ENCODE assay signal across 25 cellular contexts in the genomic region with DNA sequence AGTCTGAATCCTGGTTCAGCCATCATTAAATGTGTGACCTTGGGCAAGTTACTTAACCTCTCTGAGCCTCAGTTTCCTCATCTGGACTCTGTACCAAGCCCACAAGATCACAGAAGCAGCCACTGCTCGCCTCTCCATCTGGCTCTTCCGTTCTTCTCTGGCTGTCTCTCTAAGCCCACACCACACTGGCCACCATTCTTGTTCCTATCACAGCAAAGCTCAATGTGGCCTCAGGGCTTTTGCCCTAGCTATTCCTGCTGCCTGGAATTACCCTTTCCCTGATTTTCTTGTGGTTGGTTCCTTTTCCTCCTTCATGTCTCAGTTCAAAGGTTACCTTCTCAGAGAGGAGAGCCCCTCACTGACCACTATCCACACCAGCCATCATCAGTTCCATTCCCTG. TPM values are rescaled to one million over a fixed set of nuclear protein-coding genes. Genes with fewer than 3 reads are reported as not detected.
DNase-seq lines count a peak whose midpoint lies in the region; ATAC-seq, FAIRE-seq and TF ChIP-seq lines count a peak whose summit lies in the region.
"Had no signal": no experiment of that assay in that cellular context is flagged by ENCODE, and none has a peak within 500 bp of the region (broad histone marks: within the 10 kb centered on the region; RNA-seq: fewer than 3 reads in every experiment).

No MANE protein-coding gene starts in this region.

- H3K79me2 ChIP-seq in mesendoderm (ENCODE audit: control insufficient read depth, insufficient read depth, low read length), result no peaks in the 10 kb centered on the region

- H3K27ac ChIP-seq in A673 (ENCODE audit: low read depth, low read length, poor library complexity, severe bottlenecking) (peak overlapping the region; percentile 83), RWPE1 (peak overlapping the region; percentile 26), mesendoderm (ENCODE audit: low read depth, low read length) (no peak overlapping the region)

- H3K79me1 ChIP-seq in mesendoderm (ENCODE audit: low read length), result no peaks in the 10 kb centered on the region

- no peaks in the 10 kb centered on the region for H3K9me3 ChIP-seq in A673 (ENCODE audit: low read depth, low read length, poor library complexity, severe bottlenecking)
- H3K9me3 ChIP-seq in Caco-2, result no peaks in the 10 kb centered on the region
- H3K9me3 ChIP-seq in mucosa of descending colon, result no peaks in the 10 kb centered on the region
- H3K9me3 ChIP-seq: MG63 had no signal

- H3K4me1 ChIP-seq in A673 (ENCODE audit: insufficient read depth, low read length, poor library complexity, severe bottlenecking), result peaks cover 36% of the 10 kb centered on the region
- H3K4me1 ChIP-seq in Caco-2, result peaks cover 70% of the 10 kb centered on the region
- no peaks in the 10 kb centered on the region for H3K4me1 ChIP-seq in mesendoderm (ENCODE audit: control insufficient read depth, low read depth, low read length)
- H3K4me1 ChIP-seq in mucosa of descending colon (ENCODE audit: low read depth), result peaks cover 8% of the 10 kb centered on the region

- intact Hi-C loops in A673 (cut with micrococcal nuclease; ENCODE audit: unreplicated experiment) (loop anchor here (2.0 to 5.0 kb wide), 2 partner anchors 87 to 324 kb away; no protein-coding TSS in a partner anchor), Caco-2 (cut with micrococcal nuclease; ENCODE audit: unreplicated experiment) (no loop called here), mucosa of descending colon (cut with DNase I, micrococcal nuclease) (loop anchor here in 1 of 2 donors (10.0 kb wide), 1 partner anchor 69 kb away; no protein-coding TSS in a partner anchor)

- no peak overlapping the region for H4K8ac ChIP-seq in mesendoderm (ENCODE audit: low read depth, low read length)

- peaks cover 15% of the 10 kb centered on the region for H3K36me3 Mint-ChIP-seq in Caco-2 (ENCODE audit: insufficient read depth, unreplicated experiment)
- H3K36me3 Mint-ChIP-seq: CD4-positive, CD25-positive, alpha-beta regulatory T cell had no signal

- H3K4me3 Mint-ChIP-seq in Caco-2 (ENCODE audit: unreplicated experiment), result no peak overlapping the region
- H3K4me3 Mint-ChIP-seq: CD4-positive, CD25-positive, alpha-beta regulatory T cell had no signal

- FAIRE-seq in GM12892 (lab: Jason Lieb, UNC), result no peak
- FAIRE-seq: GM12878, H54 had no signal

- BruUV-seq in A673 (replicated peaks; lab: Mats Ljungman, UMichigan) (no TSS peak), Caco-2 (replicated peaks; lab: Mats Ljungman, UMichigan) (no TSS peak)

- no CpG with 5 or more reads among the region's 2 CpGs for whole genome bisulfite sequencing in mesendoderm (ENCODE audit: extremely low coverage, insufficient coverage, low lambda C conversion rate)

- no peak overlapping the region for H4K5ac ChIP-seq in mesendoderm (ENCODE audit: low read length)

- no peak for TF ChIP-seq CTCF in A673 (conservative IDR thresholded peaks at IDR 0.05; ENCODE audit: low read depth, low read length)
- TF ChIP-seq CTCF in Caco-2 (IDR thresholded peaks at IDR 0.05; ENCODE audit: insufficient read depth in 1 of 2, low read depth in 1 of 2, low read length in 1 of 2, severe bottlenecking in 1 of 2, unreplicated experiment in 1 of 2), result no peak
- no peak for TF ChIP-seq CTCF in RWPE1 (conservative IDR thresholded peaks at IDR 0.05; ENCODE audit: low read depth)
- no peak for TF ChIP-seq CTCF in mucosa of descending colon (IDR thresholded peaks at IDR 0.05)

- H3K4me2 ChIP-seq in mesendoderm (ENCODE audit: low read length), result no peak overlapping the region

- peaks cover 7% of the 10 kb centered on the region for H3K9me3 Mint-ChIP-seq in Caco-2 (ENCODE audit: unreplicated experiment)

- H3K27me3 Mint-ChIP-seq in Caco-2 (ENCODE audit: insufficient read depth, unreplicated experiment), result no peaks in the 10 kb centered on the region

- no peak overlapping the region for H3K56ac ChIP-seq in mesendoderm (ENCODE audit: low read length)

- no peaks in the 10 kb centered on the region for H3K27me3 ChIP-seq in A673 (replicated peaks; ENCODE audit: insufficient read depth, low read depth, low read length, poor library complexity)
- no peaks in the 10 kb centered on the region for H3K27me3 ChIP-seq in Caco-2 (replicated peaks; ENCODE audit: control insufficient read depth, insufficient read depth, low read length)
- H3K27me3 ChIP-seq in mesendoderm (ENCODE audit: insufficient read depth, low read length, poor library complexity), result no peaks in the 10 kb centered on the region
- H3K27me3 ChIP-seq: MG63 had no signal

- no peak overlapping the region for H3K18ac ChIP-seq in mesendoderm (ENCODE audit: low read length)

- H3K23ac ChIP-seq in mesendoderm (ENCODE audit: low read length), result no peak overlapping the region

- H3K4me1 Mint-ChIP-seq in Caco-2 (ENCODE audit: low read depth, unreplicated experiment), result peaks cover 65% of the 10 kb centered on the region

- POLR2A ChIA-PET in A673 (lab: Charles Lee; ENCODE audit: low non-redundant PET), result no interaction called here
- POLR2A ChIA-PET in Caco-2 (lab: Charles Lee), result interaction anchor here (0.7 to 1.1 kb wide), 2 partner anchors 18 to 281 kb away, joined by 3 read pairs; no protein-coding TSS in a partner anchor
- POLR2A ChIA-PET in RWPE1 (lab: Yijun Ruan, JAX; ENCODE audit: low non-redundant PET), result interaction anchor here (0.6 kb wide), 1 partner anchor 31 kb away, joined by 4 read pairs; no protein-coding TSS in a partner anchor

- no peak for ATAC-seq in GM21390 (IDR thresholded peaks at IDR 0.05; ENCODE audit: unreplicated experiment)
- ATAC-seq in mucosa of descending colon, result no peak
- ATAC-seq: GM12878, PC-3 had no signal

- H2AK5ac ChIP-seq in mesendoderm (ENCODE audit: low read length), result peak overlapping the region; percentile 60

- H3K4ac ChIP-seq in mesendoderm (ENCODE audit: low read depth, low read length), result no peak overlapping the region

- H3K36me3 ChIP-seq in A673 (ENCODE audit: insufficient read depth, low read length, poor library complexity, severe bottlenecking) (no peaks in the 10 kb centered on the region), Caco-2 (ENCODE audit: control insufficient read depth, insufficient read depth, low read length) (no peaks in the 10 kb centered on the region), mesendoderm (ENCODE audit: control insufficient read depth, insufficient read depth, low read length) (no peaks in the 10 kb centered on the region), mucosa of descending colon (ENCODE audit: low read depth) (no peaks in the 10 kb centered on the region)
- H3K36me3 ChIP-seq: MG63 had no signal

- TF ChIP-seq POLR2A in GM12892 (IDR thresholded peaks at IDR 0.05; ENCODE audit: low read depth, low read length), result no peak

- H3K27ac Mint-ChIP-seq in Caco-2 (ENCODE audit: unreplicated experiment), result peak overlapping the region; percentile 11
- H3K27ac Mint-ChIP-seq: CD4-positive, CD25-positive, alpha-beta regulatory T cell had no signal

- H2BK15ac ChIP-seq in mesendoderm (replicated peaks; ENCODE audit: low read depth), result no peak overlapping the region

- no peak overlapping the region for H2BK5ac ChIP-seq in mesendoderm (ENCODE audit: low read length)

- no peak overlapping the region for H2BK120ac ChIP-seq in mesendoderm (ENCODE audit: low read depth, low read length)

- no peak for DNase-seq in A673 (ENCODE audit: low spot score)
- DNase-seq in Caco-2, result no peak
- DNase-seq in RWPE1 (ENCODE audit: low spot score), result no peak
- DNase-seq in mesendoderm, result no peak
- DNase-seq in HuH-7 (ENCODE audit: low spot score), result no peak
- no peak for DNase-seq in mucosa of descending colon
- no peak for DNase-seq in GM12892 (ENCODE audit: insufficient read length)
- DNase-seq: ACHN; CD4-positive, CD25-positive, alpha-beta regulatory T cell; GDM1; KG1; MG63; NCI-H1105 treated with DMSO at 0.1 percent for 48 hours; NCI-H146; NCI-H1930; NCI-H2107; NCI-H446; NCI-H524 treated with DMSO at 0.1 percent for 48 hours; NCI-H82; NK-92 treated with Interleukin-12 subunit alpha and Interleukin-12 subunit beta, amount 100 ng/mL, for 24 hours; PC-3; SHP77 had no signal

- H3K4me3 ChIP-seq in A673 (ENCODE audit: low read depth, low read length, poor library complexity, severe bottlenecking), result no peak overlapping the region
- no peak overlapping the region for H3K4me3 ChIP-seq in Caco-2 (ENCODE audit: low read depth, low read length)
- no peak overlapping the region for H3K4me3 ChIP-seq in mesendoderm (ENCODE audit: low read length)
- no peak overlapping the region for H3K4me3 ChIP-seq in mucosa of descending colon
- H3K4me3 ChIP-seq: GM12878, MG63 had no signal

- no peak overlapping the region for H3K9ac ChIP-seq in mesendoderm (ENCODE audit: low read length)

- CTCF ChIA-PET in A673 (lab: Charles Lee) (interaction anchor here (0.9 kb wide), 1 partner anchor 11 kb away, joined by 3 read pairs; no protein-coding TSS in a partner anchor), Caco-2 (lab: Charles Lee) (no interaction called here), RWPE1 (lab: Yijun Ruan, JAX) (interaction anchor here (0.7 to 1.9 kb wide), 3 partner anchors 172 to 337 kb away, joined by 3 to 11 read pairs (median 5); no protein-coding TSS in a partner anchor)

RNA-seq across cellular contexts. Expression of a gene that starts 56.6 kb away (rescaled TPM):
- 47.4 and 47.8 TPM in 2 replicates for total RNA-seq in A673 (2021)
- 65.0 and 65.2 TPM in 2 replicates for total RNA-seq in Caco-2 (2022)
- polyA plus RNA-seq in mesendoderm (2013, experiment 1 of 2), result 32.0 TPM
- polyA plus RNA-seq in mesendoderm (2013, experiment 2 of 2), result 31.3 TPM
- 10 to 100 TPM; 33.2 to 35.1 (median 33.4) TPM for total RNA-seq in mucosa of descending colon
- polyA plus RNA-seq in GM12892 (2012; ENCODE audit: missing spikeins), result 36.9 TPM
